Comparison of ENCODE assay signal across 17 cellular contexts in the genomic region with DNA sequence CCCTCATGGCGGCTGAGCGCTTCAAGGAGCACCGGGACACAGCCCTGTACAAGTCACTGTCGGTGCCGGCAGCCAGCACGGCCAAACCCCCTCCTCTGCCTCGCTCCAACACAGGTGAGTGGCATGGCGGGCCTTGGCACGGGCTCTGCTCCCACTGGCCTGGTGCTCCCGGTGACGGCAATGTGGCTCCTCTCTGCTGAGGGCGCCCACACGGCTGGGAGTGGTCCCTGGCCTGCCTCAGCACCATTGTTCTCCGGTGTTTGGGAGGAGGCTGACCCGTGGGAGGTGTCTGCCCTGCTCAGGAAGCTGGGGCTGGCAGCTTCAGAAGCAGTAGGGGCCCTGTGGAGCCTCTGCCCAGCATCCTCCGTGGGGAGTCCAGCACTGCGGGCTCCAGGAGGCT. TPM values are rescaled to one million over a fixed set of nuclear protein-coding genes. Genes with fewer than 3 reads are reported as not detected.
DNase-seq lines count a peak whose midpoint lies in the region; ATAC-seq and TF ChIP-seq lines count a peak whose summit lies in the region.
"Had no signal": no experiment of that assay in that cellular context is flagged by ENCODE, and none has a peak within 500 bp of the region (broad histone marks: within the 10 kb centered on the region; RNA-seq: fewer than 3 reads in every experiment).

No MANE protein-coding gene starts in this region.

- no peaks in the 10 kb centered on the region for H3K9me3 ChIP-seq in spleen

- intact Hi-C loops in spleen (cut with DNase I; ENCODE audit: low total_unique reads): no loop called here

- H3K36me3 ChIP-seq in spleen: peaks cover 0 to 100% (median 91%) of the 10 kb centered on the region in 6 donors

- H3K4me1 ChIP-seq in spleen: peaks cover 0 to 33% (median 14%) of the 10 kb centered on the region in 6 donors

- peak; percentile 0 for ATAC-seq in left lobe of liver
- no peak for ATAC-seq in HG03175 (IDR thresholded peaks at IDR 0.05; ENCODE audit: unreplicated experiment)
- ATAC-seq: activated naive CD4-positive, alpha-beta T cell treated with anti-CD3 and anti-CD28 coated beads, Interleukin-2, amount 50 U/mL, for 72 hours; activated T-cell treated with anti-CD3 and anti-CD28 coated beads, Interleukin-2, amount 50 U/mL, for 72 hours; stimulated activated effector memory CD8-positive, alpha-beta T cell treated with anti-CD3 and anti-CD28 coated beads, Interleukin-12 subunit alpha, Interleukin-12 subunit beta, amount 100 ng/mL, for 72 hours had no signal

- TF ChIP-seq POLR2A in NB4 (IDR thresholded peaks at IDR 0.05; ENCODE audit: extremely low read depth, insufficient read length) (no peak), spleen (IDR thresholded peaks at IDR 0.05) (no peak)

- TF ChIP-seq CTCF in NB4 (IDR thresholded peaks at IDR 0.05; ENCODE audit: low read depth, low read length) (no peak), cardiac fibroblast (IDR thresholded peaks at IDR 0.05; ENCODE audit: low read depth, low read length) (no peak), spleen (IDR thresholded peaks at IDR 0.05 in 8 of 11, conservative IDR thresholded peaks at IDR 0.05 in 3 of 11) (no peak)

- H3K4me3 ChIP-seq in NB4 (ENCODE audit: low read depth, low read length) (no peak overlapping the region), cardiac fibroblast (replicated peaks in 1 of 2; ENCODE audit: low read depth in 2 of 2, low read length in 2 of 2) (no peak overlapping the region), spleen (no peak overlapping the region)
- H3K4me3 ChIP-seq: GM23338 had no signal

- peak overlapping the region in 5 of 8 donors; percentile 17 to 63 (median 49) for H3K27ac ChIP-seq in spleen
- H3K27ac ChIP-seq: KMS-11 had no signal

- 76 to 88% (median 84%) methylated on average over 14 to 17 of the region's 17 CpGs for WGBS in spleen, 5 donors

- peak; percentile 21 for DNase-seq in NB4 (ENCODE audit: low read depth)
- peak; percentile 22 to 26 for DNase-seq in cardiac fibroblast (ENCODE audit: low read depth in 2 of 2)
- DNase-seq in left lobe of liver (ENCODE audit: low spot score): no peak
- no peak for DNase-seq in spleen
- DNase-seq in RPMI8226: no peak
- DNase-seq in NCI-H2081 (lab: John Stamatoyannopoulos, UW): no peak
- no peak for DNase-seq in NCI-H146 (lab: John Stamatoyannopoulos, UW)
- DNase-seq: activated CD4-positive, CD25-positive, alpha-beta regulatory T cell; activated T-cell treated with anti-CD3 and anti-CD28 coated beads, Interleukin-2, amount 50 U/mL, for 72 hours; CD4-positive, alpha-beta memory T cell; occipital lobe; T-helper 9 cell had no signal

- H3K27me3 ChIP-seq in spleen (replicated peaks in 1 of 7): no peaks in the 10 kb centered on the region

RNA-seq across cellular contexts. Expression of a gene that starts 33.9 kb away (rescaled TPM):
- 117 TPM for total RNA-seq in left lobe of liver
- 100 to 1,000 TPM in 4 of 7 donors, 10 to 100 TPM in 3; 63.8 to 185 (median 103) TPM for total RNA-seq in spleen
- 10 to 100 TPM; 20.7 to 82.0 (median 53.3) TPM for polyA plus RNA-seq in spleen

RNA-seq across cellular contexts. Expression of a gene that starts 34.1 kb away (rescaled TPM):
- total RNA-seq in left lobe of liver (109 TPM), spleen (10 to 100 TPM in 6 of 7 donors, 1 to 10 TPM in 1; 9.6 to 29.6 (median 20.0) TPM)
- polyA plus RNA-seq in spleen: 10 to 100 TPM; 31.3 to 52.1 (median 37.0) TPM

RNA-seq across cellular contexts. Expression of a gene that starts 54.0 kb away (rescaled TPM):
- total RNA-seq in left lobe of liver (65.0 TPM), spleen (100 to 1,000 TPM in 2 of 7 donors, 10 to 100 TPM in 5; 64.0 to 124 (median 95.3) TPM)
- 10 to 100 TPM; 14.0 to 60.9 (median 18.5) TPM for polyA plus RNA-seq in spleen

RNA-seq across cellular contexts. Expression of a gene that starts 55.0 kb away (rescaled TPM):
- 334 TPM for total RNA-seq in left lobe of liver
- total RNA-seq in spleen: 100 to 1,000 TPM in 4 of 7 donors, 10 to 100 TPM in 3; 62.4 to 179 (median 126) TPM
- polyA plus RNA-seq in spleen: 100 to 1,000 TPM in 1 of 3 donors, 10 to 100 TPM in 2; 64.6 to 218 (median 71.2) TPM

Comparison
In these comparisons a context has a peak if more than half of its experiments do, and no peak if none do; other contexts are left out.
1. DNase-seq: peak in NB4 (single experiment) and cardiac fibroblast (2 of 2); none in left lobe of liver (single experiment), spleen (single experiment), RPMI8226 (single experiment), NCI-H2081 (0 of 2) and NCI-H146 (single experiment).